Comparison of ENCODE assay signal across 19 cellular contexts in the genomic region with DNA sequence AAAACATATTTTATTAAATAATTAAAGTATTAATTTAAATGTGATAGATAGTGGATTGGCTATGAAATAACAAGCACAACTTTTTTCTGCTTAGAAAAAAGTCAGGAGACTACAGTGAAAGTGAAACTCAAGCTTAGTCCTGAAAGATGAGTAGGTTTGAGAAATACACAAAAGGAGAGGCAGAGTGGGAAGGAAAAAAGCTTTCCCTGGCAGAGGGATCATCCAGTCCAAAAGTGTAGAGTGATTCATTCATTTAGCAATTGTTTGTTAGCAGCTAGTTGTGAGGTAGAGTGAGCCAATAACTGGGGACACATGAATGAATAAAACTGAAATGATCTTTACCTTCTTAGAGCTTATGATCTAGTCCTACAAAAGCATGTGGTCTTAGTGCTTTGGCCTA.
A peak's percentile ranks its signal among the peaks of the same experiment; 100 is the strongest.
DNase-seq lines count a peak whose midpoint lies in the region; ATAC-seq, FAIRE-seq and TF ChIP-seq lines count a peak whose summit lies in the region.
"Had no signal": no experiment of that assay in that cellular context is flagged by ENCODE, and none has a peak within 500 bp of the region (broad histone marks: within the 10 kb centered on the region; RNA-seq: fewer than 3 reads in every experiment).

No MANE protein-coding gene starts in this region.

- H3K4me1 ChIP-seq in GM23248 (ENCODE audit: insufficient read depth) (no peaks in the 10 kb centered on the region), adipocyte (ENCODE audit: control insufficient read depth, insufficient read depth, low read length) (peaks cover 19% of the 10 kb centered on the region)
- H3K4me1 ChIP-seq: breast epithelium had no signal

- H4K20me1 ChIP-seq in GM23248 (ENCODE audit: insufficient read depth): no peaks in the 10 kb centered on the region

- no peaks in the 10 kb centered on the region for H3K79me2 ChIP-seq in GM23248 (ENCODE audit: insufficient read depth)

- peak; percentile 58 for DNase-seq in GM23248
- DNase-seq in adipocyte (ENCODE audit: low read depth): peak; percentile 52
- DNase-seq in fibroblast of mammary gland (ENCODE audit: low read depth): peak; percentile 68
- DNase-seq in sciatic nerve (ENCODE audit: low spot score): no peak
- DNase-seq in GM12891 (ENCODE audit: insufficient read length, low spot score): no peak
- no peak for DNase-seq in CD14-positive monocyte (ENCODE audit: low spot score)
- DNase-seq: activated B cell treated with CpG ODN at 0.5 μM for 24 hours; activated naive CD4-positive, alpha-beta T cell treated with Interleukin-2 at 50 U/mL for 16 hours; CD8-positive, alpha-beta T cell; effector memory CD8-positive, alpha-beta T cell; GF-D8; left cardiac atrium; NCI-H187 treated with DMSO at 0.1 percent for 48 hours; NCI-H82; RPMI8226; stimulated activated CD4-positive, alpha-beta T cell treated with anti-CD3 and anti-CD28 coated beads, Interleukin-12 subunit alpha, Interleukin-12 subunit beta, amount 100 ng/mL, for 4 hours; T-cell had no signal

- TF ChIP-seq CTCF in fibroblast of mammary gland (conservative IDR thresholded peaks at IDR 0.05; ENCODE audit: control insufficient read depth, insufficient read depth, low read depth, low read length): no peak
- no peak for TF ChIP-seq CTCF in CD14-positive monocyte (IDR thresholded peaks at IDR 0.05)

- H2AFZ ChIP-seq in GM23248: no peak overlapping the region

- no peak overlapping the region for H3K4me2 ChIP-seq in GM23248 (ENCODE audit: unreplicated experiment)

- H3K27me3 Mint-ChIP-seq in CD14-positive monocyte (ENCODE audit: low read depth in 3 of 3): peaks cover 0 to 2% (median 0%) of the 10 kb centered on the region in 3 donors
- H3K27me3 Mint-ChIP-seq: activated B cell treated with CpG ODN at 0.5 μM for 24 hours; effector memory CD8-positive, alpha-beta T cell; T-cell had no signal

- no peaks in the 10 kb centered on the region for H3K36me3 Mint-ChIP-seq in CD14-positive monocyte
- H3K36me3 Mint-ChIP-seq: CD8-positive, alpha-beta T cell; T-cell had no signal

- TF ChIP-seq POLR2A in GM12891 (IDR thresholded peaks at IDR 0.05; ENCODE audit: low read depth, low read length) (no peak), GM18505 (IDR thresholded peaks at IDR 0.05; ENCODE audit: borderline replicate concordance, extremely low read depth, insufficient read depth, insufficient read length) (no peak)

- H3K4me1 Mint-ChIP-seq in CD14-positive monocyte: no peaks in the 10 kb centered on the region
- H3K4me1 Mint-ChIP-seq: activated B cell treated with CpG ODN at 0.5 μM for 24 hours, T-cell had no signal

- no peak overlapping the region for H3K27ac Mint-ChIP-seq in CD14-positive monocyte
- H3K27ac Mint-ChIP-seq: activated B cell treated with CpG ODN at 0.5 μM for 24 hours; CD8-positive, alpha-beta T cell; effector memory CD8-positive, alpha-beta T cell; T-cell had no signal

- H3K27ac ChIP-seq in GM23248: no peak overlapping the region
- H3K27ac ChIP-seq: breast epithelium had no signal

- intact Hi-C loops in sciatic nerve (cut with DNase I): no loop called here
- intact Hi-C loops in CD14-positive monocyte (cut with micrococcal nuclease): no loop called here

- H3F3A ChIP-seq in GM23248 (ENCODE audit: insufficient read depth): no peaks in the 10 kb centered on the region

- H3K36me3 ChIP-seq in GM23248 (ENCODE audit: low read depth) (no peaks in the 10 kb centered on the region), adipocyte (ENCODE audit: control insufficient read depth, insufficient read depth, low read length, severe bottlenecking) (no peaks in the 10 kb centered on the region)
- H3K36me3 ChIP-seq: breast epithelium had no signal

- no peaks in the 10 kb centered on the region for H3K9me3 ChIP-seq in GM23248 (ENCODE audit: low read depth)
- H3K9me3 ChIP-seq in adipocyte (ENCODE audit: control insufficient read depth, low read length): no peaks in the 10 kb centered on the region
- H3K9me3 ChIP-seq: breast epithelium had no signal

- FAIRE-seq in GM12891 (lab: Jason Lieb, UNC): no peak

- no peaks in the 10 kb centered on the region for H3K9me2 ChIP-seq in GM23248 (ENCODE audit: insufficient read depth)

- ATAC-seq in sciatic nerve (peak; percentile 46), GM18505 (IDR thresholded peaks at IDR 0.05; ENCODE audit: unreplicated experiment) (no peak)
- ATAC-seq: CD8-positive, alpha-beta T cell; effector memory CD8-positive, alpha-beta T cell; T-cell had no signal

- H3K4me3 ChIP-seq in GM23248 (no peak overlapping the region), adipocyte (ENCODE audit: low read length) (peak overlapping the region; percentile 68), fibroblast of mammary gland (ENCODE audit: control insufficient read depth, low read depth, low read length) (no peak overlapping the region)
- H3K4me3 ChIP-seq: breast epithelium had no signal

- in situ Hi-C loops in GM23248 (cut with MboI): no loop called here

- H3K9ac ChIP-seq in GM23248 (no peak overlapping the region), adipocyte (ENCODE audit: low read length) (peak overlapping the region; percentile 54)

- H3K4me3 Mint-ChIP-seq in CD14-positive monocyte: no peak overlapping the region
- H3K4me3 Mint-ChIP-seq: activated B cell treated with CpG ODN at 0.5 μM for 24 hours; CD8-positive, alpha-beta T cell; effector memory CD8-positive, alpha-beta T cell; T-cell had no signal

- H3K9me3 Mint-ChIP-seq in CD14-positive monocyte: peaks cover 0 to 2% (median 0%) of the 10 kb centered on the region in 7 donors
- H3K9me3 Mint-ChIP-seq: activated B cell treated with CpG ODN at 0.5 μM for 24 hours; CD8-positive, alpha-beta T cell; effector memory CD8-positive, alpha-beta T cell; T-cell had no signal

- no peaks in the 10 kb centered on the region for H3K27me3 ChIP-seq in GM23248 (replicated peaks; ENCODE audit: insufficient read depth)
- no peaks in the 10 kb centered on the region for H3K27me3 ChIP-seq in adipocyte (replicated peaks; ENCODE audit: control insufficient read depth, insufficient read depth, low read length)
- H3K27me3 ChIP-seq: breast epithelium had no signal

TF ChIP-seq in GM12891, 5 proteins besides CTCF, POLR2A, EP300 and RAD21:
- TF ChIP-seq POU2F2 (IDR thresholded peaks at IDR 0.05; ENCODE audit: low read depth, low read length): no peak
- no peak for TF ChIP-seq POLR2AphosphoS5 (IDR thresholded peaks at IDR 0.05; ENCODE audit: low read depth, low read length)
- no peak for TF ChIP-seq PAX5 (IDR thresholded peaks at IDR 0.05; ENCODE audit: insufficient read depth, low read length, severe bottlenecking)
- no peak for TF ChIP-seq SPI1 (IDR thresholded peaks at IDR 0.05; ENCODE audit: low read depth, low read length)
- TF ChIP-seq TAF1 (IDR thresholded peaks at IDR 0.05; ENCODE audit: low read depth, low read length): no peak

Comparison
In these comparisons a context has a peak if more than half of its experiments do, and no peak if none do; other contexts are left out.
1. DNase-seq: peak in GM23248 (single experiment), adipocyte (single experiment) and fibroblast of mammary gland (single experiment); none in sciatic nerve (single experiment), GM12891 (single experiment) and CD14-positive monocyte (single experiment).